Comparison of ENCODE assay signal across 17 cellular contexts in genomic region chr10:35585903-35586535, GRCh38. TPM values are rescaled to one million over a fixed set of nuclear protein-coding genes. Genes with fewer than 3 reads are reported as not detected.
DNase-seq lines count a peak whose midpoint lies in the region; ATAC-seq and TF ChIP-seq lines count a peak whose summit lies in the region.
"Had no signal": no experiment of that assay in that cellular context is flagged by ENCODE, and none has a peak within 500 bp of the region (broad histone marks: within the 10 kb centered on the region; RNA-seq: fewer than 3 reads in every experiment).

No MANE protein-coding gene starts in this region.

- H3K79me2 ChIP-seq in H9 (ENCODE audit: insufficient read depth, low read length) = no peaks in the 10 kb centered on the region

- H3K4me1 ChIP-seq in H9 (ENCODE audit: insufficient read depth, low read length) (no peaks in the 10 kb centered on the region), aorta (ENCODE audit: control insufficient read depth in 1 of 2, insufficient read depth in 2 of 2, low read length in 2 of 2) (no peaks in the 10 kb centered on the region)
- H3K4me1 ChIP-seq: BE2C had no signal

- no peak overlapping the region for H2BK5ac ChIP-seq in H9 (ENCODE audit: insufficient read length, low read length)

- H3K36me3 Mint-ChIP-seq in nephron (ENCODE audit: low read depth) = no peaks in the 10 kb centered on the region
- H3K36me3 Mint-ChIP-seq in H9 (ENCODE audit: insufficient read depth in 1 of 3, low read depth in 3 of 3) = peaks cover 3 to 6% (median 5%) of the 10 kb centered on the region in 3 experiments
- H3K36me3 Mint-ChIP-seq in activated naive CD8-positive, alpha-beta T cell treated with anti-CD3 and anti-CD28 coated beads for 36 hours = no peaks in the 10 kb centered on the region
- H3K36me3 Mint-ChIP-seq: CD4-positive, alpha-beta memory T cell had no signal

- H3K9ac ChIP-seq in H9 (ENCODE audit: extremely low read depth, insufficient read length, low read length) = no peak overlapping the region

- peak; percentile 75 for DNase-seq in Jurkat, Clone E6-1 (ENCODE audit: low read depth, low spot score)
- DNase-seq in NCI-H69 (lab: John Stamatoyannopoulos, UW) = peak; percentile 4
- peak; percentile 53 for DNase-seq in epithelial cell of esophagus (ENCODE audit: low read depth)
- no peak for DNase-seq in H9
- DNase-seq in activated naive CD8-positive, alpha-beta T cell treated with anti-CD3 and anti-CD28 coated beads for 36 hours = no peak
- DNase-seq in aorta = no peak
- DNase-seq: BE2C; CD4-positive, alpha-beta memory T cell; Kasumi-1; NCI-H1417; NCI-H2029 treated with DMSO at 0.1 percent for 48 hours; NCI-H2227 treated with DMSO at 0.1 percent for 48 hours; NCI-H524 treated with DMSO at 0.1 percent for 48 hours; Right ventricle myocardium superior had no signal

- H4K5ac ChIP-seq in H9 (ENCODE audit: insufficient read length, low read depth, low read length) = no peak overlapping the region

- no peak overlapping the region for H3K23ac ChIP-seq in H9 (ENCODE audit: insufficient read length, low read depth, low read length)

- H3K27me3 ChIP-seq in H9 (ENCODE audit: insufficient read depth, low read length) (no peaks in the 10 kb centered on the region), aorta (ENCODE audit: control insufficient read depth in 1 of 2, insufficient read depth in 2 of 2, low read length in 1 of 2) (no peaks in the 10 kb centered on the region)
- H3K27me3 ChIP-seq: BE2C had no signal

- no peak overlapping the region for H2BK15ac ChIP-seq in H9 (ENCODE audit: low read depth, low read length)

- H2AK5ac ChIP-seq in H9 (ENCODE audit: insufficient read length, low read length) = no peak overlapping the region

- no peak overlapping the region for H3K4me3 ChIP-seq in Jurkat, Clone E6-1 (ENCODE audit: low read length)
- H3K4me3 ChIP-seq in epithelial cell of esophagus (ENCODE audit: low read length) (no peak overlapping the region), aorta (ENCODE audit: low read length in 2 of 2) (no peak overlapping the region)
- H3K4me3 ChIP-seq: GM23338 had no signal

- no peak overlapping the region for H2BK12ac ChIP-seq in H9 (ENCODE audit: insufficient read length, low read depth, low read length)

- H2BK20ac ChIP-seq in H9 (ENCODE audit: low read depth, low read length, poor library complexity, severe bottlenecking) = no peak overlapping the region

- no peak overlapping the region for H3T11ph ChIP-seq in H9 (ENCODE audit: low read length)

- no peaks in the 10 kb centered on the region for H3K23me2 ChIP-seq in H9 (ENCODE audit: insufficient read length, low read depth, low read length, poor library complexity, severe bottlenecking)

- H3K27me3 Mint-ChIP-seq in nephron (ENCODE audit: low read depth) (peaks cover 4% of the 10 kb centered on the region), H9 (ENCODE audit: low read depth) (peaks cover 10% of the 10 kb centered on the region)
- peaks cover 14% of the 10 kb centered on the region for H3K27me3 Mint-ChIP-seq in activated naive CD8-positive, alpha-beta T cell treated with anti-CD3 and anti-CD28 coated beads for 36 hours

- H3K4me1 Mint-ChIP-seq in nephron = peaks cover 55% of the 10 kb centered on the region
- H3K4me1 Mint-ChIP-seq in H9 = no peaks in the 10 kb centered on the region; a peak in 1 of 4 replicates
- no peaks in the 10 kb centered on the region for H3K4me1 Mint-ChIP-seq in activated naive CD8-positive, alpha-beta T cell treated with anti-CD3 and anti-CD28 coated beads for 36 hours
- H3K4me1 Mint-ChIP-seq: CD4-positive, alpha-beta memory T cell; GM23338 had no signal

- ATAC-seq in aorta (ENCODE audit: low FRiP score) = no peak
- ATAC-seq: GM23338 had no signal

- no peak overlapping the region for H2AFZ ChIP-seq in H9 (ENCODE audit: low read length)
- H2AFZ ChIP-seq: GM23338 had no signal

- no peak overlapping the region for H4K91ac ChIP-seq in H9 (ENCODE audit: insufficient read length, low read depth, low read length)

- H3K4me3 Mint-ChIP-seq in nephron (peak overlapping the region in 1 of 3 experiments; percentile 38), H9 (no peak overlapping the region)
- H3K4me3 Mint-ChIP-seq in activated naive CD8-positive, alpha-beta T cell treated with anti-CD3 and anti-CD28 coated beads for 36 hours = no peak overlapping the region
- H3K4me3 Mint-ChIP-seq: CD4-positive, alpha-beta memory T cell; GM23338 had no signal

- H3K4ac ChIP-seq in H9 (ENCODE audit: low read depth, low read length) = no peak overlapping the region

- no peaks in the 10 kb centered on the region for H3K79me1 ChIP-seq in H9 (ENCODE audit: insufficient read depth, low read depth, low read length, poor library complexity, severe bottlenecking)

- no peak overlapping the region for H3K4me2 ChIP-seq in H9 (ENCODE audit: insufficient read depth, insufficient read length, low read length)
- H3K4me2 ChIP-seq: GM23338 had no signal

- TF ChIP-seq CTCF in epithelial cell of esophagus (IDR thresholded peaks at IDR 0.05; ENCODE audit: insufficient read depth, low read depth, low read length, missing control alignments) = no peak
- no peak for TF ChIP-seq CTCF in nephron (IDR thresholded peaks at IDR 0.05; ENCODE audit: unreplicated experiment in 3 of 3)
- no peak for TF ChIP-seq CTCF in H9 (conservative IDR thresholded peaks at IDR 0.05)

- H3K27ac Mint-ChIP-seq in nephron = peak overlapping the region; percentile 10 to 34 (median 23)
- no peak overlapping the region for H3K27ac Mint-ChIP-seq in H9
- no peak overlapping the region for H3K27ac Mint-ChIP-seq in activated naive CD8-positive, alpha-beta T cell treated with anti-CD3 and anti-CD28 coated beads for 36 hours
- H3K27ac Mint-ChIP-seq: CD4-positive, alpha-beta memory T cell; GM23338 had no signal

- H3K9me3 ChIP-seq in H9 (ENCODE audit: control insufficient read depth, low read depth, low read length) (no peaks in the 10 kb centered on the region), aorta (ENCODE audit: control insufficient read depth, low read length) (peaks cover 1% of the 10 kb centered on the region)
- H3K9me3 ChIP-seq: BE2C had no signal

- WGBS in H9 (ENCODE audit: extremely low coverage, insufficient read length, low lambda C conversion rate) = no CpG with 5 or more reads among the region's 8 CpGs
- WGBS in aorta, 2 donors = 68 to 70% methylated on average over 8 of the region's 8 CpGs

- intact Hi-C loops in aorta (cut with DNase I) = no loop called here

- H3K27ac ChIP-seq in H9 (ENCODE audit: insufficient read length, low read depth, low read length) = no peak overlapping the region
- no peak overlapping the region for H3K27ac ChIP-seq in aorta (ENCODE audit: low read depth in 1 of 2, low read length in 2 of 2)

- no peak overlapping the region for H4K8ac ChIP-seq in H9 (replicated peaks; ENCODE audit: insufficient read length, low read depth, low read length)

- no peak overlapping the region for H2BK120ac ChIP-seq in H9 (ENCODE audit: low read depth, low read length, poor library complexity, severe bottlenecking)

- H3K18ac ChIP-seq in H9 (ENCODE audit: insufficient read length, low read depth, low read length) = no peak overlapping the region

- H3K56ac ChIP-seq in H9 (ENCODE audit: insufficient read length, low read depth, low read length) = no peak overlapping the region

- no peaks in the 10 kb centered on the region for H3K36me3 ChIP-seq in aorta (ENCODE audit: control insufficient read depth in 1 of 2, insufficient read depth in 2 of 2, low read length in 1 of 2)
- H3K36me3 ChIP-seq: BE2C had no signal

- H3K9me3 Mint-ChIP-seq in nephron = peaks cover 3% of the 10 kb centered on the region
- peaks cover 5 to 6% of the 10 kb centered on the region in 2 experiments for H3K9me3 Mint-ChIP-seq in H9
- peaks cover 2% of the 10 kb centered on the region for H3K9me3 Mint-ChIP-seq in activated naive CD8-positive, alpha-beta T cell treated with anti-CD3 and anti-CD28 coated beads for 36 hours

- no peak overlapping the region for H3K14ac ChIP-seq in H9 (ENCODE audit: insufficient read depth, low read length)

- no peaks in the 10 kb centered on the region for H4K20me1 ChIP-seq in H9 (ENCODE audit: control insufficient read depth, insufficient read depth, insufficient read length)

RNA-seq across cellular contexts. Expression of gene GJD4, which starts 19.1 kb away (rescaled TPM):
- not detected for polyA plus RNA-seq in Jurkat, Clone E6-1 (2012; ENCODE audit: insufficient read depth, insufficient read length)
- total RNA-seq in H9 (2021) = not detected in 2 replicates
- total RNA-seq in activated naive CD8-positive, alpha-beta T cell treated with anti-CD3 and anti-CD28 coated beads for 36 hours = not detected
- not detected for total RNA-seq in aorta
- polyA plus RNA-seq in aorta = not detected
- total RNA-seq: Daoy, GM23338, Right ventricle myocardium superior had no signal
- polyA plus RNA-seq: CD4-positive, alpha-beta memory T cell; GM23338 had no signal

RNA-seq across cellular contexts. Expression of gene FZD8, which starts 56.1 kb away (rescaled TPM):
- 1.7 TPM for polyA plus RNA-seq in Jurkat, Clone E6-1 (2012; ENCODE audit: insufficient read depth, insufficient read length)
- total RNA-seq in H9 (2021) (13.8 and 15.1 TPM in 2 replicates), aorta (10 to 100 TPM in 1 of 2 donors, 1 to 10 TPM in 1; 8.2 to 28.6 TPM)
- total RNA-seq in activated naive CD8-positive, alpha-beta T cell treated with anti-CD3 and anti-CD28 coated beads for 36 hours = under 1 TPM; 0.10 to 0.21 TPM
- polyA plus RNA-seq in aorta = 1 to 10 TPM in 1 of 2 donors, under 1 TPM in 1; 0.50 to 9.2 TPM
- polyA plus RNA-seq: CD4-positive, alpha-beta memory T cell had no signal

Comparison
In these comparisons a context has a peak if more than half of its experiments do, and no peak if none do; other contexts are left out.
1. DNase-seq: peak in Jurkat, Clone E6-1 (single experiment), NCI-H69 (single experiment) and epithelial cell of esophagus (single experiment); none in H9 (single experiment), activated naive CD8-positive, alpha-beta T cell treated with anti-CD3 and anti-CD28 coated beads for 36 hours (single experiment) and aorta (0 of 2).
2. H3K27ac Mint-ChIP-seq: peak in nephron (3 of 3); none in H9 (0 of 3) and activated naive CD8-positive, alpha-beta T cell treated with anti-CD3 and anti-CD28 coated beads for 36 hours (single experiment).
3. RNA of gene FZD8, which starts 56.1 kb away (total RNA-seq): 8.2 to 28.6 TPM in aorta and 13.8 to 15.1 TPM in H9; 0.10 to 0.21 TPM in activated naive CD8-positive, alpha-beta T cell treated with anti-CD3 and anti-CD28 coated beads for 36 hours; every median in the first group is over 4 times any median in the second.